In the genomic region with DNA sequence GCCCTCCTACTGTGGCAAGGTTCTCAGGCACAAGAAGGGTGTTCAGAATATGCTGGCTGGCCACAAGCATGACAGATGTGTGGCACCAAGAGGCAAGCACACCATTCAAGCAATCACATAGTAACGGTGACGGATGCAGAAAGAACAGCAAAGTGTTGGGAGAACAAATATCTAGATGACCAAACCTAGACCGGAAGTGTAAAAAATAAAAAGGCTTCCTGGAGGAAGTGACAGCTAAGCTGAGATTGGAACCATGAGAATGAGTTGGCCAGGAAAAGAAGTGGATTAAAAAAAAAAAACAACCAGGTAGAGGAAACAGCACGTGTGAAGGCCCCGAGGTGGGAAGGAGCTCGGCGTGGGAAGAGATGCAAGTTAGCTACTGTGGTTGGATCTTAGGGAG, we compare ENCODE assay signal across 27 cellular contexts. TPM values are rescaled to one million over a fixed set of nuclear protein-coding genes. Genes with fewer than 3 reads are reported as not detected.
"Had no signal": no experiment of that assay in that cellular context is flagged by ENCODE, and none has a peak within 500 bp of the region (broad histone marks: within the 10 kb centered on the region; RNA-seq: fewer than 3 reads in every experiment).

No MANE protein-coding gene starts in this region.

- H3K4me1 ChIP-seq: foreskin keratinocyte, psoas muscle had no signal

- H3K4me3 ChIP-seq: coronary artery, hepatocyte, left ventricle myocardium inferior, lower lobe of right lung, psoas muscle, spleen, stomach, thoracic aorta, transverse colon had no signal

- DNase-seq: effector memory CD4-positive, alpha-beta T cell; foreskin keratinocyte; head of caudate nucleus; kidney; left cardiac atrium; left ventricle myocardium inferior; lower lobe of right lung; mesenchymal stem cell; midbrain; psoas muscle; spleen; stimulated activated CD4-positive, alpha-beta T cell treated with anti-CD3 and anti-CD28 coated beads, Interleukin-15, amount 100 ng/mL, for 24 hours; stimulated activated CD4-positive, alpha-beta T cell treated with anti-CD3 and anti-CD28 coated beads, Interleukin-1b, Interleukin-23, amount 100 ng/mL, for 48 hours; stimulated activated CD4-positive, alpha-beta T cell treated with anti-CD3 and anti-CD28 coated beads, Interleukin-4, amount 100 ng/mL, for 4 hours; stimulated activated naive B cell treated with anti-CD40 and anti-IgM and Interleukin-4, amounts not matched to agents 10 μg/mL and 1 μg/mL and 100 μg/mL, for 72 hours; stomach; transverse colon had no signal

- H3K27me3 ChIP-seq: transverse colon had no signal

- H3K9me3 ChIP-seq: left ventricle myocardium inferior, lower lobe of right lung, neutrophil, psoas muscle, spleen, stomach, thoracic aorta, transverse colon had no signal

- H3K27ac ChIP-seq: coronary artery, foreskin keratinocyte, hepatocyte, left ventricle myocardium inferior, lower lobe of right lung, neutrophil, psoas muscle, spleen, stomach, thoracic aorta, transverse colon had no signal

- H3K79me2 ChIP-seq: hepatocyte had no signal

- H3K36me3 ChIP-seq: left ventricle myocardium inferior, lower lobe of right lung, neutrophil, spleen, stomach, thoracic aorta, transverse colon had no signal

- H3K4me2 ChIP-seq: hepatocyte had no signal

- H2AFZ ChIP-seq: hepatocyte had no signal

RNA-seq across cellular contexts. Expression of a gene that starts 22.0 kb away (rescaled TPM):
- total RNA-seq: chondrocyte; epithelial cell of proximal tubule; foreskin keratinocyte; kidney; left cardiac atrium; left ventricle myocardium inferior; lower lobe of right lung; natural killer cell treated with Interleukin-12 subunit alpha and Interleukin-12 subunit beta and Interleukin-15 and Interleukin-18, amount 100 ng/mL, for 72 hours; osteoblast; psoas muscle; skeletal muscle tissue; spleen; stomach; thoracic aorta; transverse colon; ureter had no signal
